Comparison of ENCODE assay signal across 22 cellular contexts in genomic region chr10:128803790-128804189, GRCh38.
"Had no signal": no experiment of that assay in that cellular context is flagged by ENCODE, and none has a peak within 500 bp of the region (broad histone marks: within the 10 kb centered on the region; RNA-seq: fewer than 3 reads in every experiment).

No MANE protein-coding gene starts in this region.

- FAIRE-seq: HepG2, RCC 7860 had no signal

- H3K4me1 ChIP-seq: SJSA1 had no signal

- H3K27me3 ChIP-seq: SJSA1 had no signal

- H3K27ac ChIP-seq: SJSA1, SK-N-MC had no signal

- H3K36me3 ChIP-seq: SJSA1 had no signal

- H3K4me3 ChIP-seq: SJSA1, SK-N-MC had no signal

- ATAC-seq: HepG2 had no signal

- DNase-seq: IMR-90, Karpas-422, KG1, MM.1S, NCI-H1092 treated with DMSO at 0.1 percent for 48 hours, NCI-H1436 treated with DMSO at 0.1 percent for 48 hours, NCI-H1694, NCI-H187 treated with DMSO at 0.1 percent for 48 hours, NCI-H2029 treated with DMSO at 0.1 percent for 48 hours, NCI-H2171 treated with DMSO at 0.1 percent for 48 hours, NCI-H345, NCI-H446 treated with DMSO at 0.1 percent for 48 hours, NCI-H510A treated with DMSO at 0.1 percent for 48 hours, NCI-H526, NCI-H774, Right ventricle myocardium superior, RPMI8226, SIG-M5 had no signal
